In genomic region chr16:31105677-31106213, GRCh38 we compare ENCODE assay signal across 8 cellular contexts. TPM values are rescaled to one million over a fixed set of nuclear protein-coding genes. Genes with fewer than 3 reads are reported as not detected.
DNase-seq lines count a peak whose midpoint lies in the region; ATAC-seq and TF ChIP-seq lines count a peak whose summit lies in the region.

No MANE protein-coding gene starts in this region.

- H3K4me3 ChIP-seq in dorsolateral prefrontal cortex: peak overlapping the region in 44 of 59 donors; percentile 5 to 58 (median 34)
- H3K4me3 ChIP-seq in mesendoderm (ENCODE audit: low read length): no peak overlapping the region

- H2BK5ac ChIP-seq in mesendoderm (ENCODE audit: low read length): no peak overlapping the region

- no peak overlapping the region for H2BK15ac ChIP-seq in mesendoderm (replicated peaks; ENCODE audit: low read depth)

- no peaks in the 10 kb centered on the region for H3K27me3 ChIP-seq in dorsolateral prefrontal cortex
- H3K27me3 ChIP-seq in mesendoderm (ENCODE audit: insufficient read depth, low read length, poor library complexity): no peaks in the 10 kb centered on the region

- no peaks in the 10 kb centered on the region for H3K4me1 ChIP-seq in mesendoderm (ENCODE audit: control insufficient read depth, low read depth, low read length)

- H3K36me3 ChIP-seq in mesendoderm (ENCODE audit: control insufficient read depth, insufficient read depth, low read length): no peaks in the 10 kb centered on the region

- H3K4me3 Mint-ChIP-seq in CD14-positive monocyte: peak overlapping the region; percentile 56 to 73

- intact Hi-C loops in CD14-positive monocyte (cut with micrococcal nuclease) (loop anchor here in 1 of 2 donors (2.0 kb wide), 1 partner anchor 37 kb away; no protein-coding TSS in a partner anchor), dorsolateral prefrontal cortex (cut with DNase I) (loop anchor here in 1 of 2 donors (5.0 kb wide), 1 partner anchor 37 kb away; no protein-coding TSS in a partner anchor)

- TF ChIP-seq CTCF in CD14-positive monocyte (IDR thresholded peaks at IDR 0.05) (peak; percentile 81), GM20000 (IDR thresholded peaks at IDR 0.05; ENCODE audit: extremely low read depth, missing control alignments) (peak; percentile 72), dorsolateral prefrontal cortex (IDR thresholded peaks at IDR 0.05 in 54 of 56, conservative IDR thresholded peaks at IDR 0.05 in 2 of 56; ENCODE audit: low read depth in 1 of 56, partially characterized antibody in 56 of 56) (peak; percentile 56 to 86 (median 76))

- peaks cover 14% of the 10 kb centered on the region in 2 donors for H3K36me3 Mint-ChIP-seq in CD14-positive monocyte

- H3K9ac ChIP-seq in mesendoderm (ENCODE audit: low read length): peak overlapping the region; percentile 54

- H3K18ac ChIP-seq in mesendoderm (ENCODE audit: low read length): no peak overlapping the region

- H4K5ac ChIP-seq in mesendoderm (ENCODE audit: low read length): no peak overlapping the region

- H3K4me2 ChIP-seq in mesendoderm (ENCODE audit: low read length): no peak overlapping the region

- no CpG with 5 or more reads among the region's 33 CpGs for WGBS in mesendoderm (ENCODE audit: extremely low coverage, insufficient coverage, low lambda C conversion rate)

- peak overlapping the region in 6 of 7 donors; percentile 75 to 87 (median 84) for H3K27ac Mint-ChIP-seq in CD14-positive monocyte

- DNase-seq in CD14-positive monocyte (ENCODE audit: low spot score) (peak; percentile 84), GM20000 (ENCODE audit: low spot score) (peak; percentile 91), NCI-H2171 treated with DMSO at 0.1 percent for 48 hours (lab: John Stamatoyannopoulos, UW) (peak; percentile 32), dorsolateral prefrontal cortex (peak; percentile 73 to 90 (median 86)), mesendoderm (peak; percentile 79)
- peak; percentile 67 to 72 for DNase-seq in activated CD4-positive, alpha-beta T cell treated with anti-CD3 and anti-CD28 coated beads, Interleukin-2, amount 50 U/mL, for 4 hours
- DNase-seq in stimulated activated CD8-positive, alpha-beta memory T cell treated with anti-CD3 and anti-CD28 coated beads, Interleukin-15, amount 100 ng/mL, for 48 hours (ENCODE audit: low read depth in 2 of 2): peak; percentile 76 to 80

- ATAC-seq in GM21526 (IDR thresholded peaks at IDR 0.05; ENCODE audit: low FRiP score, unreplicated experiment): no peak

- no peak overlapping the region for H2AK5ac ChIP-seq in mesendoderm (ENCODE audit: low read length)

- H3K27me3 Mint-ChIP-seq in CD14-positive monocyte (ENCODE audit: low read depth in 3 of 3): peaks cover 0 to 2% (median 2%) of the 10 kb centered on the region in 3 donors

- H3K9me3 Mint-ChIP-seq in CD14-positive monocyte: no peaks in the 10 kb centered on the region

- no peak overlapping the region for H4K8ac ChIP-seq in mesendoderm (ENCODE audit: low read depth, low read length)

- H3K79me2 ChIP-seq in mesendoderm (ENCODE audit: control insufficient read depth, insufficient read depth, low read length): no peaks in the 10 kb centered on the region

- H3K4ac ChIP-seq in mesendoderm (ENCODE audit: low read depth, low read length): no peak overlapping the region

- H3K23ac ChIP-seq in mesendoderm (ENCODE audit: low read length): no peak overlapping the region

- H3K56ac ChIP-seq in mesendoderm (ENCODE audit: low read length): peak overlapping the region; percentile 91

- H2BK120ac ChIP-seq in mesendoderm (ENCODE audit: low read depth, low read length): no peak overlapping the region

- H3K79me1 ChIP-seq in mesendoderm (ENCODE audit: low read length): peaks cover 2% of the 10 kb centered on the region

- H3K4me1 Mint-ChIP-seq in CD14-positive monocyte: peaks cover 22% of the 10 kb centered on the region

- H3K27ac ChIP-seq in dorsolateral prefrontal cortex (peak overlapping the region in 19 of 59 donors; percentile 3 to 72 (median 41)), mesendoderm (ENCODE audit: low read depth, low read length) (no peak overlapping the region)

RNA-seq across cellular contexts. Expression of gene BCKDK, which starts 2.4 kb away (rescaled TPM):
- polyA plus RNA-seq in CD14-positive monocyte: 10 to 100 TPM; 76.5 to 93.5 TPM
- total RNA-seq in dorsolateral prefrontal cortex: 10 to 100 TPM; 27.7 to 57.4 (median 35.6) TPM
- 38.4 TPM for polyA plus RNA-seq in mesendoderm (2013, experiment 1 of 2)
- 38.4 TPM for polyA plus RNA-seq in mesendoderm (2013, experiment 2 of 2)

RNA-seq across cellular contexts. Expression of gene VKORC1, which starts 11.1 kb away (rescaled TPM):
- polyA plus RNA-seq in CD14-positive monocyte: 100 to 1,000 TPM in 1 of 2 donors, 10 to 100 TPM in 1; 91.2 to 113 TPM
- total RNA-seq in dorsolateral prefrontal cortex: 10 to 100 TPM; 23.4 to 53.8 (median 37.0) TPM
- polyA plus RNA-seq in mesendoderm (2013, experiment 1 of 2): 106 TPM
- 104 TPM for polyA plus RNA-seq in mesendoderm (2013, experiment 2 of 2)

RNA-seq across cellular contexts. Expression of gene KAT8, which starts 11.7 kb away (rescaled TPM):
- 10 to 100 TPM; 34.5 to 42.0 TPM for polyA plus RNA-seq in CD14-positive monocyte
- 10 to 100 TPM; 58.1 to 99.4 (median 78.1) TPM for total RNA-seq in dorsolateral prefrontal cortex
- 33.3 TPM for polyA plus RNA-seq in mesendoderm (2013, experiment 1 of 2)
- 35.2 TPM for polyA plus RNA-seq in mesendoderm (2013, experiment 2 of 2)

RNA-seq across cellular contexts. Expression of gene PRSS53, which starts 17.0 kb away (rescaled TPM):
- polyA plus RNA-seq in CD14-positive monocyte: under 1 TPM in 1 of 2 donors, not detected in 1; 0.17 TPM
- total RNA-seq in dorsolateral prefrontal cortex: 10 to 100 TPM in 4 of 120 experiments, 1 to 10 TPM in 116; 2.2 to 12.6 (median 5.5) TPM
- 0.91 TPM for polyA plus RNA-seq in mesendoderm (2013, experiment 1 of 2)
- 0.99 TPM for polyA plus RNA-seq in mesendoderm (2013, experiment 2 of 2)

RNA-seq across cellular contexts. Expression of gene PRSS8, which starts 29.8 kb away (rescaled TPM):
- not detected for polyA plus RNA-seq in CD14-positive monocyte
- total RNA-seq in dorsolateral prefrontal cortex: 1 to 10 TPM in 3 of 120 experiments, under 1 TPM in 34, not detected in 83; 0.29 to 1.6 (median 0.47) TPM
- polyA plus RNA-seq in mesendoderm (2013, experiment 1 of 2): 64.9 TPM
- 65.6 TPM for polyA plus RNA-seq in mesendoderm (2013, experiment 2 of 2)

Comparison
In these comparisons a context has a peak if more than half of its experiments do, and no peak if none do; other contexts are left out.
1. DNase-seq: peak in every context shown above with its lines; median percentile 91 in GM20000; 86 in dorsolateral prefrontal cortex; 84 in CD14-positive monocyte; 79 in mesendoderm; 78 in stimulated activated CD8-positive, alpha-beta memory T cell treated with anti-CD3 and anti-CD28 coated beads, Interleukin-15, amount 100 ng/mL, for 48 hours; 70 in activated CD4-positive, alpha-beta T cell treated with anti-CD3 and anti-CD28 coated beads, Interleukin-2, amount 50 U/mL, for 4 hours; 32 in NCI-H2171 treated with DMSO at 0.1 percent for 48 hours.